In genomic region chr14:22460461-22461195, GRCh38 we compare ENCODE assay signal across 13 cellular contexts.
A peak's percentile ranks its signal among the peaks of the same experiment; 100 is the strongest.
DNase-seq lines count a peak whose midpoint lies in the region; ATAC-seq and TF ChIP-seq lines count a peak whose summit lies in the region.
"Had no signal": no experiment of that assay in that cellular context is flagged by ENCODE, and none has a peak within 500 bp of the region (broad histone marks: within the 10 kb centered on the region; RNA-seq: fewer than 3 reads in every experiment).

No MANE protein-coding gene starts in this region.

- peak; percentile 37 for DNase-seq in GM10248 (ENCODE audit: extremely low spot score)
- DNase-seq in NOMO-1 (lab: John Stamatoyannopoulos, UW; ENCODE audit: unreplicated experiment in 2 of 2) = peak; percentile 56 to 82
- peak; percentile 8 for DNase-seq in glomerular visceral epithelial cell (ENCODE audit: extremely low spot score)
- DNase-seq in NCI-H2029 treated with DMSO at 0.1 percent for 48 hours (lab: John Stamatoyannopoulos, UW) = no peak
- no peak for DNase-seq in NCI-H748 (lab: John Stamatoyannopoulos, UW; ENCODE audit: unreplicated experiment)
- no peak for DNase-seq in stimulated activated CD8-positive, alpha-beta memory T cell treated with anti-CD3 and anti-CD28 coated beads, Interleukin-4, amount 100 ng/mL, for 48 hours
- DNase-seq: activated CD4-positive, alpha-beta T cell treated with anti-CD3 and anti-CD28 coated beads, Interleukin-2, amount 10 ng/mL, durations not matched to agents 24 days and 14 days; amniotic stem cell; effector memory CD4-positive, alpha-beta T cell; NCI-H187 treated with DMSO at 0.1 percent for 48 hours had no signal

- ATAC-seq in GM21390 (IDR thresholded peaks at IDR 0.05; ENCODE audit: unreplicated experiment) (peak; percentile 56), HG03460 (IDR thresholded peaks at IDR 0.05; ENCODE audit: unreplicated experiment) (no peak)
- ATAC-seq: Right ventricle myocardium inferior had no signal

- CTCF ChIA-PET in GM10248 (lab: Yijun Ruan, JAX) = interaction anchor here (0.8 to 8.9 kb wide), 9 partner anchors 9 to 196 kb away, joined by 3 to 56 read pairs (median 8); no protein-coding TSS in a partner anchor

- no peak for TF ChIP-seq CTCF in GM10248 (IDR thresholded peaks at IDR 0.05; ENCODE audit: control extremely low read depth, extremely low read depth, low read depth, missing control alignments)

- POLR2A ChIA-PET in GM10248 (lab: Yijun Ruan, JAX) = no interaction called here

Comparison
In these comparisons a context has a peak if more than half of its experiments do, and no peak if none do; other contexts are left out.
1. DNase-seq: peak in GM10248 (single experiment), NOMO-1 (2 of 2) and glomerular visceral epithelial cell (single experiment); none in NCI-H2029 treated with DMSO at 0.1 percent for 48 hours (single experiment), NCI-H748 (single experiment) and stimulated activated CD8-positive, alpha-beta memory T cell treated with anti-CD3 and anti-CD28 coated beads, Interleukin-4, amount 100 ng/mL, for 48 hours (single experiment).